8 cellular contexts compared by ENCODE assay signal in the genomic region with DNA sequence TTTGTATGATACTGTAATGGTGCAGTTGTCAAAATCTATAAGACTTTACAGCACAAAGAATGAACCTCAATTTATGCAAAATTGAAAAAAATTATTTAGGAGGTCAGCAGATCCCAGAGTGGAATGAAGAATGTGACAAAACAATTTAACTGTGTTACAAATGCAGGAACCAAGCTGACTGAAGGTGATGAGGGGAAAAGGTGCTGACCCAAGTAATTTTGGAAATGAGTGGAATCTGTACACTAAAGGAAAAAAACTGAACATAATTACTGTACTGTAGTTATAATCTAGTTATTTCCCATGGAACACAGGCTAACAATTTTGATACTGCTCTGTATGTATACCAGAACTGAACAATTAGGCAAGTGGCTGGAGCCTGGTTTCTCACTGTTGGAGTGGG.
"Had no signal": no experiment of that assay in that cellular context is flagged by ENCODE, and none has a peak within 500 bp of the region (broad histone marks: within the 10 kb centered on the region; RNA-seq: fewer than 3 reads in every experiment).

No MANE protein-coding gene starts in this region.

- DNase-seq: GDM1, GF-D8 had no signal

- FAIRE-seq: G401.6, GM12878, GM12891, GM12892, GM18507, GM19239 had no signal

- ATAC-seq: GM12878 had no signal

- H3K4me3 ChIP-seq: GM12878 had no signal
